Comparison of ENCODE assay signal across 8 cellular contexts in genomic region chr16:29620591-29620990, GRCh38. TPM values are rescaled to one million over a fixed set of nuclear protein-coding genes. Genes with fewer than 3 reads are reported as not detected.
DNase-seq lines count a peak whose midpoint lies in the region; ATAC-seq, FAIRE-seq and TF ChIP-seq lines count a peak whose summit lies in the region.
"Not testable (repeated sequence)": the region's sequence is repeated elsewhere in the genome, so short reads cannot be mapped to it uniquely, and the experiment has no call there.

No MANE protein-coding gene starts in this region.

- H3K9ac ChIP-seq in endothelial cell of umbilical vein (replicated peaks; ENCODE audit: extremely low read depth, insufficient read depth, low read length), result not testable (repeated sequence)

- not testable (repeated sequence) for H3K4me3 Mint-ChIP-seq in T-helper 17 cell

- ATAC-seq in T-helper 17 cell, result peak; percentile 57
- peak in 1 of 2 donors; percentile 29 for ATAC-seq in lower lobe of right lung

- not testable (repeated sequence) for BruUV-seq in endothelial cell of umbilical vein (replicated peaks; lab: Mats Ljungman, UMichigan)

- H3K36me3 Mint-ChIP-seq in T-helper 17 cell (ENCODE audit: low read depth), result not testable (repeated sequence)

- CTCF ChIA-PET in endothelial cell of umbilical vein (lab: Charles Lee), result not testable (repeated sequence)

- dilution Hi-C loops in endothelial cell of umbilical vein (cut with MboI; ENCODE audit: extremely low pct_ligation_motif_present, low sequenced_read_pairs), result not testable (repeated sequence)

- H3K79me2 ChIP-seq in endothelial cell of umbilical vein (ENCODE audit: control insufficient read depth, insufficient read depth, low read length), result not testable (repeated sequence)

- not testable (repeated sequence) for H3K36me3 ChIP-seq in endothelial cell of umbilical vein (ENCODE audit: control insufficient read depth in 2 of 2, extremely low read depth in 1 of 2, insufficient read depth in 2 of 2, low read length in 2 of 2); lower lobe of right lung

- not testable (repeated sequence) for H3K27ac Mint-ChIP-seq in T-helper 17 cell

- not testable (repeated sequence) for H3K27me3 ChIP-seq in endothelial cell of umbilical vein (ENCODE audit: control insufficient read depth in 2 of 2, insufficient read depth in 2 of 2, low read length in 2 of 2); lower lobe of right lung (ENCODE audit: low read depth)

- not testable (repeated sequence) for H3K9me1 ChIP-seq in endothelial cell of umbilical vein (replicated peaks; ENCODE audit: control insufficient read depth, extremely low read depth, insufficient read depth, low read length)

- not testable (repeated sequence) for H3K4me2 ChIP-seq in endothelial cell of umbilical vein (ENCODE audit: insufficient read depth, low read length)

- POLR2A ChIA-PET in endothelial cell of umbilical vein (lab: Charles Lee), result not testable (repeated sequence)

- not testable (repeated sequence) for H3K9me3 ChIP-seq in T-helper 17 cell (ENCODE audit: control insufficient read depth, low read length, poor library complexity, severe bottlenecking); endothelial cell of umbilical vein (replicated peaks; ENCODE audit: control insufficient read depth, insufficient read depth, low read length); lower lobe of right lung

- H3K4me1 ChIP-seq in endothelial cell of umbilical vein (ENCODE audit: control insufficient read depth, extremely low read depth, insufficient read depth, low read length); lower lobe of right lung: not testable (repeated sequence)

- not testable (repeated sequence) for H2AFZ ChIP-seq in endothelial cell of umbilical vein (ENCODE audit: low read depth, low read length)

- intact Hi-C loops in endothelial cell of umbilical vein (cut with micrococcal nuclease); lower lobe of right lung (cut with DNase I): not testable (repeated sequence)

- H3K4me1 Mint-ChIP-seq in T-helper 17 cell, result not testable (repeated sequence)

- TF ChIP-seq POLR2A in endothelial cell of umbilical vein (IDR thresholded peaks at IDR 0.05; ENCODE audit: low read depth, low read length), result not testable (repeated sequence)

- FAIRE-seq in endothelial cell of umbilical vein (lab: Jason Lieb, UNC), result peak; percentile 43

- not testable (repeated sequence) for H3K27ac ChIP-seq in endothelial cell of umbilical vein (ENCODE audit: insufficient read depth, low read depth, low read length); lower lobe of right lung

- not testable (repeated sequence) for H4K20me1 ChIP-seq in endothelial cell of umbilical vein (replicated peaks; ENCODE audit: control insufficient read depth, extremely low read depth, insufficient read depth, low read length)

- not testable (repeated sequence) for H3K4me3 ChIP-seq in AG10803 (ENCODE audit: low read length); GM12865 (ENCODE audit: low read depth, low read length); endothelial cell of umbilical vein (replicated peaks in 1 of 3; ENCODE audit: insufficient read depth in 1 of 3, low read depth in 1 of 3, low read length in 3 of 3); lower lobe of right lung

- TF ChIP-seq CTCF in AG10803 (conservative IDR thresholded peaks at IDR 0.05; ENCODE audit: low read length) (peak; percentile 35), GM12865 (IDR thresholded peaks at IDR 0.05; ENCODE audit: insufficient read depth, low read depth, low read length, missing control alignments) (peak; percentile 33), endothelial cell of umbilical vein (IDR thresholded peaks at IDR 0.05; ENCODE audit: extremely low read depth in 1 of 2, insufficient read depth in 1 of 2, low read depth in 1 of 2, low read length in 2 of 2) (peak; percentile 4 to 6), lower lobe of right lung (IDR thresholded peaks at IDR 0.05) (peak; percentile 21)

- DNase-seq in AG10803 (ENCODE audit: low read depth) (peak; percentile 41), GM12865 (ENCODE audit: low read depth) (peak; percentile 54), NAMALWA (ENCODE audit: low spot score) (peak; percentile 50), T-helper 17 cell (peak in 1 of 3 donors; percentile 25)
- peak; percentile 63 to 70 for DNase-seq in activated T-cell treated with anti-CD3 and anti-CD28 coated beads, Interleukin-2, amount 50 U/mL, for 48 hours
- not testable (repeated sequence) for DNase-seq in endothelial cell of umbilical vein (ENCODE audit: low read depth, low spot score); lower lobe of right lung
- peak; percentile 42 for DNase-seq in stimulated activated CD4-positive, alpha-beta T cell treated with anti-CD3 and anti-CD28 coated beads, Interleukin-4, amount 100 ng/mL, for 1 hour

- not testable (repeated sequence) for H3K27me3 Mint-ChIP-seq in T-helper 17 cell

RNA-seq across cellular contexts. Expression of gene SPN, which starts 42.5 kb away (rescaled TPM):
- total RNA-seq in T-helper 17 cell, result 100 to 1,000 TPM; 122 to 147 TPM
- not detected in 2 replicates for total RNA-seq in endothelial cell of umbilical vein
- not detected in 2 replicates for polyA plus RNA-seq in endothelial cell of umbilical vein
- not detected in 2 replicates for polyA plus RNA-seq in endothelial cell of umbilical vein (2011; cell fraction: cytosol; rRNA removed)
- polyA plus RNA-seq in endothelial cell of umbilical vein (2011; cell fraction: nucleus; rRNA removed), result not detected in 2 replicates
- not detected in 2 replicates for polyA plus RNA-seq in endothelial cell of umbilical vein (2012)
- 0.95 and 2.2 TPM in 2 replicates for polyA minus RNA-seq in endothelial cell of umbilical vein
- not detected for polyA minus RNA-seq in endothelial cell of umbilical vein (2011; cell fraction: cytosol; rRNA and poly(A)+ RNA removed)
- not detected in 2 replicates for polyA minus RNA-seq in endothelial cell of umbilical vein (2011; cell fraction: nucleus; rRNA and poly(A)+ RNA removed)
- total RNA-seq in lower lobe of right lung, result 109 TPM

RNA-seq across cellular contexts. Expression of gene QPRT, which starts 58.4 kb away (rescaled TPM):
- total RNA-seq in T-helper 17 cell, result under 1 TPM; 0.72 to 0.96 TPM
- 0.28 and 0.44 TPM in 2 replicates for total RNA-seq in endothelial cell of umbilical vein
- 0.40 and 0.41 TPM in 2 replicates for polyA plus RNA-seq in endothelial cell of umbilical vein
- 0.26 and 0.39 TPM in 2 replicates for polyA plus RNA-seq in endothelial cell of umbilical vein (2011; cell fraction: cytosol; rRNA removed)
- polyA plus RNA-seq in endothelial cell of umbilical vein (2011; cell fraction: nucleus; rRNA removed), result 0.25 TPM in 1 of 2 replicates, not detected in the other
- 0.23 and 0.52 TPM in 2 replicates for polyA plus RNA-seq in endothelial cell of umbilical vein (2012)
- polyA minus RNA-seq in endothelial cell of umbilical vein, result 0.73 and 1.0 TPM in 2 replicates
- polyA minus RNA-seq in endothelial cell of umbilical vein (2011; cell fraction: cytosol; rRNA and poly(A)+ RNA removed), result not detected
- polyA minus RNA-seq in endothelial cell of umbilical vein (2011; cell fraction: nucleus; rRNA and poly(A)+ RNA removed), result not detected in 2 replicates
- total RNA-seq in lower lobe of right lung, result 11.0 TPM

Comparison
In these comparisons a context has a peak if more than half of its experiments do, and no peak if none do; other contexts are left out.
1. RNA of gene SPN, which starts 42.5 kb away (total RNA-seq): 122 to 147 TPM in T-helper 17 cell and 109 TPM in lower lobe of right lung (single experiment); not detected in endothelial cell of umbilical vein; every median in the first group is over 100 times any median in the second.
2. Peak in every context shown above with its lines, with median percentiles within 50 percentile points of each other: CTCF ChIP-seq.